6 cellular contexts compared by ENCODE assay signal in genomic region chr17:30742669-30743068, GRCh38.
DNase-seq lines count a peak whose midpoint lies in the region; ATAC-seq, FAIRE-seq and TF ChIP-seq lines count a peak whose summit lies in the region.
"Not testable (repeated sequence)": the region's sequence is repeated elsewhere in the genome, so short reads cannot be mapped to it uniquely, and the experiment has no call there.

No MANE protein-coding gene starts in this region.

- H3K4me3 Mint-ChIP-seq in CD4-positive, CD25-positive, alpha-beta regulatory T cell, result not testable (repeated sequence)

- H3K9me3 Mint-ChIP-seq in CD4-positive, CD25-positive, alpha-beta regulatory T cell, result not testable (repeated sequence)

- H3K4me1 Mint-ChIP-seq in CD4-positive, CD25-positive, alpha-beta regulatory T cell, result peaks cover 9 to 28% (median 19%) of the 10 kb centered on the region in 4 donors

- not testable (repeated sequence) for H3K36me3 ChIP-seq in CD4-positive, CD25-positive, alpha-beta regulatory T cell (ENCODE audit: control insufficient read depth, insufficient read depth, low read length); prostate gland

- intact Hi-C loops in prostate gland (cut with DNase I), result not testable (repeated sequence)

- H3K36me3 Mint-ChIP-seq in CD4-positive, CD25-positive, alpha-beta regulatory T cell, result peaks cover 10% of the 10 kb centered on the region

- ATAC-seq in CD4-positive, CD25-positive, alpha-beta regulatory T cell (ENCODE audit: low read depth in 2 of 2), result not testable (repeated sequence)

- TF ChIP-seq CTCF in fibroblast of villous mesenchyme (IDR thresholded peaks at IDR 0.05; ENCODE audit: insufficient read depth, low read depth, low read length); prostate gland (IDR thresholded peaks at IDR 0.05): not testable (repeated sequence)

- H3K27me3 ChIP-seq in CD4-positive, CD25-positive, alpha-beta regulatory T cell (ENCODE audit: control insufficient read depth, insufficient read depth, low read length); prostate gland (replicated peaks; ENCODE audit: insufficient read depth): not testable (repeated sequence)

- not testable (repeated sequence) for TF ChIP-seq POLR2A in prostate gland (IDR thresholded peaks at IDR 0.05)

- not testable (repeated sequence) for H3K4me1 ChIP-seq in CD4-positive, CD25-positive, alpha-beta regulatory T cell (ENCODE audit: control insufficient read depth, insufficient read depth, low read length, poor library complexity, severe bottlenecking); prostate gland (replicated peaks)

- peak; percentile 16 for FAIRE-seq in RCC 7860 (lab: Jason Lieb, UNC)

- not testable (repeated sequence) for H3K27me3 Mint-ChIP-seq in CD4-positive, CD25-positive, alpha-beta regulatory T cell

- not testable (repeated sequence) for H3K27ac Mint-ChIP-seq in CD4-positive, CD25-positive, alpha-beta regulatory T cell

- H3K4me3 ChIP-seq in CD4-positive, CD25-positive, alpha-beta regulatory T cell (ENCODE audit: low read depth, low read length); fibroblast of villous mesenchyme (ENCODE audit: low read depth, low read length); prostate gland: not testable (repeated sequence)

- WGBS in prostate gland, result 7% methylated on average over 1 of the region's 1 CpG

- DNase-seq in CD4-positive, CD25-positive, alpha-beta regulatory T cell; RCC 7860 (ENCODE audit: low spot score): not testable (repeated sequence)
- peak; percentile 13 for DNase-seq in GM04504 (ENCODE audit: low read depth)
- DNase-seq in amniotic epithelial cell (ENCODE audit: low read depth), result peak; percentile 9
- DNase-seq in fibroblast of villous mesenchyme (ENCODE audit: low read depth), result peak; percentile 17
- peak; percentile 28 for DNase-seq in prostate gland (ENCODE audit: low spot score)

- peak overlapping the region; percentile 5 for H3K27ac ChIP-seq in CD4-positive, CD25-positive, alpha-beta regulatory T cell (ENCODE audit: insufficient read depth, low read length, poor library complexity, severe bottlenecking)
- not testable (repeated sequence) for H3K27ac ChIP-seq in prostate gland

- H3K9me3 ChIP-seq in CD4-positive, CD25-positive, alpha-beta regulatory T cell (ENCODE audit: control insufficient read depth in 2 of 2, low read length in 2 of 2); prostate gland: not testable (repeated sequence)
